Comparison of ENCODE assay signal across 11 cellular contexts in the genomic region with DNA sequence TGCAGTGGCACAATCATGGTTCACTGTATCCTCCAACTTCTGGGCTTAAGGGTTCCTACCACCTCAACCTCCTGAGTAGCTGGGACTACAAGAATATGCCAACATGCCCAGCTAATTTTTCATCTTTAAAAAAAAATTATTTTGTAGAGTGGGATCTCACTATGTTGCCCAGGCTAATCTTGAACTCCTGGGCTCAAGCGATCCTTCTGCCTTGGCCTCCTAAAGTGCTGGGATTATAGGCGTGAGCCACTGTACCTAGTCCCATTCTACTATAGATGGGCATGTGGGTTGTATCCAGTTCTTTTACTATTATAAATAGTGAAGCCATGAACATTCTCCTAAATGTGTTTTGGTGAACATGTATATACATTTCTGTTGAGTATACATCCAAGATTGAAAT.
"Had no signal": no experiment of that assay in that cellular context is flagged by ENCODE, and none has a peak within 500 bp of the region (broad histone marks: within the 10 kb centered on the region; RNA-seq: fewer than 3 reads in every experiment).

No MANE protein-coding gene starts in this region.

- H3K4me2 ChIP-seq: GM23338 had no signal

- H3K27ac Mint-ChIP-seq: GM23338, H9, HFFc6 had no signal

- H3K9me3 Mint-ChIP-seq: HFFc6 had no signal

- FAIRE-seq: H1, H54 had no signal

- ATAC-seq: GM23338, HCT116 had no signal

- H2AFZ ChIP-seq: GM23248, GM23338 had no signal

- H3K9me3 ChIP-seq: HAP-1 had no signal

- DNase-seq: GM23248, GOT3, H7, H9, HCEC 1CT, HFFc6 had no signal

- H3K4me3 ChIP-seq: GM23248, GM23338, HAP-1 had no signal

- H3K27ac ChIP-seq: GM23248 had no signal

- H3K36me3 ChIP-seq: HAP-1 had no signal

- H3K4me3 Mint-ChIP-seq: GM23338, H9, HFFc6 had no signal

- H3K9ac ChIP-seq: GM23248 had no signal
